ENCODE assay signal across 27 cellular contexts in genomic region chr12:69123311-69123710, GRCh38.
"Had no signal": no experiment of that assay in that cellular context is flagged by ENCODE, and none has a peak within 500 bp of the region (broad histone marks: within the 10 kb centered on the region; RNA-seq: fewer than 3 reads in every experiment).

No MANE protein-coding gene starts in this region.

- H3K4me3 ChIP-seq: adrenal gland, body of pancreas, colonic mucosa, dorsolateral prefrontal cortex, gastroesophageal sphincter, suprapubic skin, transverse colon, uterus had no signal

- DNase-seq: activated CD4-positive, alpha-beta T cell treated with anti-CD3 and anti-CD28 coated beads for 4 hours; activated CD4-positive, alpha-beta T cell treated with anti-CD3 and anti-CD28 coated beads, Interleukin-2, amount 50 U/mL, for 4 hours; activated effector memory CD4-positive, alpha-beta T cell treated with anti-CD3 and anti-CD28 coated beads, Interleukin-2, amount 50 U/mL, for 16 hours; activated naive CD4-positive, alpha-beta T cell treated with anti-CD3 and anti-CD28 coated beads for 36 hours; activated naive CD8-positive, alpha-beta T cell treated with anti-CD3 and anti-CD28 coated beads for 36 hours; adrenal gland; aorta; cerebellar nuclear complex; colonic mucosa; dorsolateral prefrontal cortex; effector memory CD4-positive, alpha-beta T cell; hippocampal formation; left cardiac atrium; mammary epithelial cell; naive B cell; right cardiac atrium; stimulated activated CD4-positive, alpha-beta T cell treated with anti-CD3 and anti-CD28 coated beads, Interleukin-15, amount 100 ng/mL, for 24 hours; stimulated activated CD4-positive, alpha-beta T cell treated with anti-CD3 and anti-CD28 coated beads, Interleukin-2, amount 100 ng/mL, for 24 hours; stimulated activated naive CD4-positive, alpha-beta T cell; T-cell; transverse colon; uterus had no signal

- FAIRE-seq: keratinocyte had no signal

- H3K9me3 ChIP-seq: adrenal gland, body of pancreas, colonic mucosa, gastroesophageal sphincter, suprapubic skin, transverse colon, uterus had no signal

- H3K27me3 ChIP-seq: adrenal gland, body of pancreas, colonic mucosa, dorsolateral prefrontal cortex, gastroesophageal sphincter, suprapubic skin, transverse colon, uterus had no signal

- H3K4me1 ChIP-seq: colonic mucosa, parathyroid adenoma, suprapubic skin, uterus had no signal

- ATAC-seq: gastroesophageal sphincter, left cardiac atrium, T-cell had no signal

- H3K27ac ChIP-seq: adrenal gland, colonic mucosa, gastroesophageal sphincter, parathyroid adenoma, suprapubic skin, uterus had no signal

- H3K36me3 ChIP-seq: adrenal gland, colonic mucosa, gastroesophageal sphincter, suprapubic skin, transverse colon, uterus had no signal
